Comparison of ENCODE assay signal across 19 cellular contexts in genomic region chr14:61877768-61878167, GRCh38.
DNase-seq lines count a peak whose midpoint lies in the region; ATAC-seq and FAIRE-seq lines count a peak whose summit lies in the region.
"Had no signal": no experiment of that assay in that cellular context is flagged by ENCODE, and none has a peak within 500 bp of the region (broad histone marks: within the 10 kb centered on the region; RNA-seq: fewer than 3 reads in every experiment).

No MANE protein-coding gene starts in this region.

- H2BK5ac ChIP-seq in trophoblast cell (ENCODE audit: low read depth, low read length, poor library complexity) = no peak overlapping the region

- no peaks in the 10 kb centered on the region for H3K79me1 ChIP-seq in trophoblast cell (ENCODE audit: low read length)

- no peaks in the 10 kb centered on the region for H3K36me3 ChIP-seq in BLaER1 treated with 17β-estradiol and CSF1 and Interleukin-3, amounts not matched to agents 10 nM and 100 nM
- H3K36me3 ChIP-seq in endocrine pancreas (ENCODE audit: control insufficient read depth, insufficient read depth, low read length) (no peaks in the 10 kb centered on the region), trophoblast cell (ENCODE audit: control insufficient read depth in 1 of 2, insufficient read depth in 2 of 2, low read length in 2 of 2) (no peaks in the 10 kb centered on the region), small intestine (ENCODE audit: control insufficient read depth in 2 of 2, insufficient read depth in 2 of 2, low read length in 2 of 2) (no peaks in the 10 kb centered on the region)

- H3K27me3 ChIP-seq in BLaER1 treated with 17β-estradiol and CSF1 and Interleukin-3, amounts not matched to agents 10 nM and 100 nM = no peaks in the 10 kb centered on the region
- H3K27me3 ChIP-seq in endocrine pancreas (ENCODE audit: control insufficient read depth, insufficient read depth, low read length) (no peaks in the 10 kb centered on the region), trophoblast cell (ENCODE audit: insufficient read depth, low read length) (no peaks in the 10 kb centered on the region), small intestine (ENCODE audit: control insufficient read depth in 2 of 2, insufficient read depth in 2 of 2, low read length in 2 of 2) (no peaks in the 10 kb centered on the region)

- H3K18ac ChIP-seq in trophoblast cell (ENCODE audit: low read length) = no peak overlapping the region

- H3K9me3 ChIP-seq in BLaER1 treated with 17β-estradiol and CSF1 and Interleukin-3, amounts not matched to agents 10 nM and 100 nM (replicated peaks in 1 of 11) = peaks cover under 1 to 6% (median 3%) of the 10 kb centered on the region in 11 experiments; a peak in 20 of 22 replicates
- H3K9me3 ChIP-seq in endocrine pancreas (ENCODE audit: control insufficient read depth, low read length) (no peaks in the 10 kb centered on the region), trophoblast cell (ENCODE audit: insufficient read depth, low read depth, low read length) (no peaks in the 10 kb centered on the region), small intestine (ENCODE audit: control insufficient read depth, low read depth) (no peaks in the 10 kb centered on the region)

- no peak overlapping the region for H4K8ac ChIP-seq in trophoblast cell (ENCODE audit: low read depth, low read length)

- no peak overlapping the region for H3K4ac ChIP-seq in trophoblast cell (ENCODE audit: low read depth, low read length)

- no peak overlapping the region for H2BK120ac ChIP-seq in trophoblast cell (ENCODE audit: insufficient read depth, low read length, poor library complexity)

- no peak overlapping the region for H4K91ac ChIP-seq in trophoblast cell (ENCODE audit: low read depth, low read length)

- H3K4me1 ChIP-seq in BLaER1 treated with 17β-estradiol and CSF1 and Interleukin-3, amounts not matched to agents 10 nM and 100 nM = peaks cover 0 to 29% (median 14%) of the 10 kb centered on the region in 10 experiments; a peak in 12 of 20 replicates
- peaks cover 15% of the 10 kb centered on the region for H3K4me1 ChIP-seq in endocrine pancreas (ENCODE audit: control insufficient read depth, insufficient read depth, low read length)
- no peaks in the 10 kb centered on the region for H3K4me1 ChIP-seq in trophoblast cell (ENCODE audit: control insufficient read depth in 1 of 2, insufficient read depth in 2 of 2, low read length in 2 of 2)
- no peaks in the 10 kb centered on the region for H3K4me1 ChIP-seq in small intestine (ENCODE audit: control insufficient read depth in 2 of 2, insufficient read depth in 1 of 2, low read depth in 1 of 2, low read length in 1 of 2)

- H2BK12ac ChIP-seq in trophoblast cell (ENCODE audit: low read length) = no peak overlapping the region

- no peak overlapping the region for H3K4me3 ChIP-seq in BLaER1 treated with 17β-estradiol and CSF1 and Interleukin-3, amounts not matched to agents 10 nM and 100 nM
- peak overlapping the region; percentile 82 for H3K4me3 ChIP-seq in endocrine pancreas (ENCODE audit: control insufficient read depth, insufficient read depth, low read length)
- no peak overlapping the region for H3K4me3 ChIP-seq in trophoblast cell (ENCODE audit: low read depth, low read length)
- H3K4me3 ChIP-seq in small intestine (ENCODE audit: low read depth in 1 of 2, low read length in 2 of 2) = no peak overlapping the region
- H3K4me3 ChIP-seq: GM23248 had no signal

- H2AFZ ChIP-seq in trophoblast cell (ENCODE audit: insufficient read depth, low read length, poor library complexity) = no peak overlapping the region
- H2AFZ ChIP-seq: GM23248 had no signal

- H4K12ac ChIP-seq in trophoblast cell (ENCODE audit: low read depth, low read length) = no peak overlapping the region

- ATAC-seq in HG02852 (IDR thresholded peaks at IDR 0.05; ENCODE audit: unreplicated experiment) = no peak
- ATAC-seq in GM18502 (IDR thresholded peaks at IDR 0.05; ENCODE audit: poor library complexity, unreplicated experiment) = no peak

- no peaks in the 10 kb centered on the region for H3K79me2 ChIP-seq in trophoblast cell (ENCODE audit: control insufficient read depth, insufficient read depth, low read length, poor library complexity)

- H3K14ac ChIP-seq in trophoblast cell (ENCODE audit: low read length) = no peak overlapping the region

- no peak overlapping the region for H2AK5ac ChIP-seq in trophoblast cell (ENCODE audit: low read length)

- no peak for DNase-seq in trophoblast cell
- DNase-seq in stimulated activated CD4-positive, alpha-beta T cell treated with anti-CD3 and anti-CD28 coated beads, Interleukin-4, amount 100 ng/mL, for 1 hour = no peak
- DNase-seq in small intestine = no peak
- DNase-seq: CD4-positive, alpha-beta T cell; CD8-positive, alpha-beta memory T cell; DMS79; EL; GF-D8; GM23248; H7; HCEC 1CT had no signal

- H3K4me2 ChIP-seq in BLaER1 treated with 17β-estradiol and CSF1 and Interleukin-3, amounts not matched to agents 10 nM and 100 nM = peak overlapping the region in 6 of 11 experiments; percentile 23 to 38 (median 29); a peak in 8 of 22 replicates
- H3K4me2 ChIP-seq in trophoblast cell (ENCODE audit: low read length) = no peak overlapping the region

- no peak overlapping the region for H3K23ac ChIP-seq in trophoblast cell (ENCODE audit: low read length)

- WGBS in trophoblast cell (ENCODE audit: extremely low coverage, insufficient coverage, insufficient read length) = no CpG with 5 or more reads among the region's 5 CpGs
- WGBS in small intestine, 3 donors = 72 to 81% (median 76%) methylated on average over 5 of the region's 5 CpGs

- no peak overlapping the region for H3K27ac ChIP-seq in BLaER1 treated with 17β-estradiol and CSF1 and Interleukin-3, amounts not matched to agents 10 nM and 100 nM
- peak overlapping the region; percentile 15 for H3K27ac ChIP-seq in angular gyrus (ENCODE audit: low read depth, low read length)
- H3K27ac ChIP-seq in trophoblast cell (ENCODE audit: low read depth, low read length) = no peak overlapping the region
- no peak overlapping the region for H3K27ac ChIP-seq in small intestine (ENCODE audit: low read depth in 1 of 2, low read length in 1 of 2)
- H3K27ac ChIP-seq: GM23248 had no signal

- H4K20me1 ChIP-seq in BLaER1 treated with 17β-estradiol and CSF1 and Interleukin-3, amounts not matched to agents 10 nM and 100 nM = no peaks in the 10 kb centered on the region

- H3K9ac ChIP-seq in BLaER1 treated with 17β-estradiol and CSF1 and Interleukin-3, amounts not matched to agents 10 nM and 100 nM = no peak overlapping the region
- no peak overlapping the region for H3K9ac ChIP-seq in endocrine pancreas (ENCODE audit: control insufficient read depth, insufficient read depth, low read length)
- peak overlapping the region; percentile 49 for H3K9ac ChIP-seq in trophoblast cell (ENCODE audit: low read length)
- H3K9ac ChIP-seq: GM23248 had no signal

- no peak for FAIRE-seq in small intestine (lab: Jason Lieb, UNC)
- FAIRE-seq: D721Med, GM12891, H1 had no signal
